Comparison of ENCODE assay signal across 8 cellular contexts in genomic region chr19:41144403-41144802, GRCh38. TPM values are rescaled to one million over a fixed set of nuclear protein-coding genes. Genes with fewer than 3 reads are reported as not detected.
A peak's percentile ranks its signal among the peaks of the same experiment; 100 is the strongest.
DNase-seq lines count a peak whose midpoint lies in the region; ATAC-seq and TF ChIP-seq lines count a peak whose summit lies in the region.

No MANE protein-coding gene starts in this region.

- 20 to 30% methylated on average over 7 of the region's 7 CpGs for WGBS in esophagus squamous epithelium, 2 donors

- H3K4me3 Mint-ChIP-seq in CD4-positive, CD25-positive, alpha-beta regulatory T cell, result no peak overlapping the region
- no peak overlapping the region for H3K4me3 Mint-ChIP-seq in natural killer cell treated with Interleukin-12 subunit alpha and Interleukin-12 subunit beta and Interleukin-15 and Interleukin-18, amount 100 ng/mL, for 72 hours

- TF ChIP-seq POLR2A in esophagus squamous epithelium (IDR thresholded peaks at IDR 0.05), result no peak

- no peaks in the 10 kb centered on the region for H3K9me3 ChIP-seq in CD4-positive, CD25-positive, alpha-beta regulatory T cell (ENCODE audit: control insufficient read depth in 2 of 2, low read length in 2 of 2)
- no peaks in the 10 kb centered on the region for H3K9me3 ChIP-seq in esophagus squamous epithelium

- no peaks in the 10 kb centered on the region for H3K4me1 ChIP-seq in CD4-positive, CD25-positive, alpha-beta regulatory T cell (ENCODE audit: control insufficient read depth, insufficient read depth, low read length, poor library complexity, severe bottlenecking)
- peaks cover 0 to 9% (median 0%) of the 10 kb centered on the region in 3 donors for H3K4me1 ChIP-seq in esophagus squamous epithelium

- peak; percentile 76 to 88 (median 84) for DNase-seq in CD4-positive, CD25-positive, alpha-beta regulatory T cell
- DNase-seq in HS-27A (ENCODE audit: low read depth) (peak; percentile 72), OCI-M2 (lab: John Stamatoyannopoulos, UW; ENCODE audit: unreplicated experiment) (peak; percentile 39), activated T-cell treated with anti-CD3 and anti-CD28 coated beads for 1 hour (ENCODE audit: low read depth) (peak; percentile 88), esophagus squamous epithelium (lab: John Stamatoyannopoulos, UW) (peak; percentile 15)
- DNase-seq in natural killer cell treated with Interleukin-12 subunit alpha and Interleukin-12 subunit beta and Interleukin-15 and Interleukin-18, amount 100 ng/mL, for 72 hours (ENCODE audit: low spot score), result peak; percentile 82
- peak; percentile 56 to 89 (median 84) for DNase-seq in stimulated activated naive CD4-positive, alpha-beta T cell (lab: John Stamatoyannopoulos, UW)

- peaks cover 22% of the 10 kb centered on the region for H3K27me3 Mint-ChIP-seq in CD4-positive, CD25-positive, alpha-beta regulatory T cell
- H3K27me3 Mint-ChIP-seq in natural killer cell treated with Interleukin-12 subunit alpha and Interleukin-12 subunit beta and Interleukin-15 and Interleukin-18, amount 100 ng/mL, for 72 hours, result peaks cover 0 to 5% of the 10 kb centered on the region in 2 donors

- no peaks in the 10 kb centered on the region for H3K9me3 Mint-ChIP-seq in CD4-positive, CD25-positive, alpha-beta regulatory T cell
- H3K9me3 Mint-ChIP-seq in natural killer cell treated with Interleukin-12 subunit alpha and Interleukin-12 subunit beta and Interleukin-15 and Interleukin-18, amount 100 ng/mL, for 72 hours, result no peaks in the 10 kb centered on the region

- H3K4me1 Mint-ChIP-seq in CD4-positive, CD25-positive, alpha-beta regulatory T cell, result peaks cover 0 to 3% (median 0%) of the 10 kb centered on the region in 4 donors
- H3K4me1 Mint-ChIP-seq in natural killer cell treated with Interleukin-12 subunit alpha and Interleukin-12 subunit beta and Interleukin-15 and Interleukin-18, amount 100 ng/mL, for 72 hours (ENCODE audit: low read depth in 2 of 2), result no peaks in the 10 kb centered on the region

- intact Hi-C loops in esophagus squamous epithelium (cut with DNase I), result loop anchor here (5.0 kb wide), 1 partner anchor 172 kb away; no protein-coding TSS in a partner anchor

- H3K27ac ChIP-seq in CD4-positive, CD25-positive, alpha-beta regulatory T cell (ENCODE audit: insufficient read depth, low read length, poor library complexity, severe bottlenecking), result no peak overlapping the region
- no peak overlapping the region for H3K27ac ChIP-seq in esophagus squamous epithelium

- TF ChIP-seq CTCF in esophagus squamous epithelium (IDR thresholded peaks at IDR 0.05), result peak; percentile 78 to 91 (median 86)

- H3K4me3 ChIP-seq in CD4-positive, CD25-positive, alpha-beta regulatory T cell (ENCODE audit: low read depth, low read length), result no peak overlapping the region
- H3K4me3 ChIP-seq in esophagus squamous epithelium, result no peak overlapping the region

- ATAC-seq in CD4-positive, CD25-positive, alpha-beta regulatory T cell (ENCODE audit: low read depth in 2 of 2), result peak; percentile 69 to 89
- peak; percentile 79 to 82 for ATAC-seq in natural killer cell treated with Interleukin-12 subunit alpha and Interleukin-12 subunit beta and Interleukin-15 and Interleukin-18, amount 100 ng/mL, for 72 hours
- no peak for ATAC-seq in HG03045 (IDR thresholded peaks at IDR 0.05; ENCODE audit: unreplicated experiment)

- no peaks in the 10 kb centered on the region for H3K27me3 ChIP-seq in CD4-positive, CD25-positive, alpha-beta regulatory T cell (ENCODE audit: control insufficient read depth, insufficient read depth, low read length)
- H3K27me3 ChIP-seq in esophagus squamous epithelium, result peaks cover 0 to 15% (median 0%) of the 10 kb centered on the region in 4 donors

- H3K27ac Mint-ChIP-seq in CD4-positive, CD25-positive, alpha-beta regulatory T cell, result peak overlapping the region in 1 of 3 donors; percentile 54
- H3K27ac Mint-ChIP-seq in natural killer cell treated with Interleukin-12 subunit alpha and Interleukin-12 subunit beta and Interleukin-15 and Interleukin-18, amount 100 ng/mL, for 72 hours, result no peak overlapping the region

- H3K36me3 ChIP-seq in CD4-positive, CD25-positive, alpha-beta regulatory T cell (ENCODE audit: control insufficient read depth, insufficient read depth, low read length), result no peaks in the 10 kb centered on the region
- no peaks in the 10 kb centered on the region for H3K36me3 ChIP-seq in esophagus squamous epithelium

- no peaks in the 10 kb centered on the region for H3K36me3 Mint-ChIP-seq in CD4-positive, CD25-positive, alpha-beta regulatory T cell
- no peaks in the 10 kb centered on the region for H3K36me3 Mint-ChIP-seq in natural killer cell treated with Interleukin-12 subunit alpha and Interleukin-12 subunit beta and Interleukin-15 and Interleukin-18, amount 100 ng/mL, for 72 hours

RNA-seq across cellular contexts. Expression of gene CYP2F1, which starts 30.2 kb away (rescaled TPM):
- 0.25 TPM for total RNA-seq in CD4-positive, CD25-positive, alpha-beta regulatory T cell
- polyA plus RNA-seq in CD4-positive, CD25-positive, alpha-beta regulatory T cell, result not detected
- total RNA-seq in esophagus squamous epithelium, result 1 to 10 TPM in 1 of 4 donors, under 1 TPM in 1, not detected in 2; 0.19 to 1.6 TPM
- total RNA-seq in natural killer cell treated with Interleukin-12 subunit alpha and Interleukin-12 subunit beta and Interleukin-15 and Interleukin-18, amount 100 ng/mL, for 72 hours, result not detected

RNA-seq across cellular contexts. Expression of gene CYP2S1, which starts 48.6 kb away (rescaled TPM):
- not detected for total RNA-seq in CD4-positive, CD25-positive, alpha-beta regulatory T cell
- polyA plus RNA-seq in CD4-positive, CD25-positive, alpha-beta regulatory T cell, result under 1 TPM in 1 of 4 donors, not detected in 3; 0.28 TPM
- 10 to 100 TPM; 12.4 to 20.3 (median 15.2) TPM for total RNA-seq in esophagus squamous epithelium
- total RNA-seq in natural killer cell treated with Interleukin-12 subunit alpha and Interleukin-12 subunit beta and Interleukin-15 and Interleukin-18, amount 100 ng/mL, for 72 hours, result not detected

RNA-seq across cellular contexts. Expression of gene CYP2A13, which starts 56.2 kb away (rescaled TPM):
- not detected for total RNA-seq in CD4-positive, CD25-positive, alpha-beta regulatory T cell
- not detected for polyA plus RNA-seq in CD4-positive, CD25-positive, alpha-beta regulatory T cell
- total RNA-seq in esophagus squamous epithelium, result not detected
- not detected for total RNA-seq in natural killer cell treated with Interleukin-12 subunit alpha and Interleukin-12 subunit beta and Interleukin-15 and Interleukin-18, amount 100 ng/mL, for 72 hours

Comparison
In these comparisons a context has a peak if more than half of its experiments do, and no peak if none do; other contexts are left out.
1. DNase-seq: peak in every context shown above with its lines; median percentile 88 in activated T-cell treated with anti-CD3 and anti-CD28 coated beads for 1 hour; 84 in CD4-positive, CD25-positive, alpha-beta regulatory T cell; 84 in stimulated activated naive CD4-positive, alpha-beta T cell; 82 in natural killer cell treated with Interleukin-12 subunit alpha and Interleukin-12 subunit beta and Interleukin-15 and Interleukin-18, amount 100 ng/mL, for 72 hours; 72 in HS-27A; 39 in OCI-M2; 15 in esophagus squamous epithelium.